ENCODE assay signal across 11 cellular contexts in genomic region chrX:41512394-41512793, GRCh38.
DNase-seq lines count a peak whose midpoint lies in the region; ATAC-seq, FAIRE-seq and TF ChIP-seq lines count a peak whose summit lies in the region.
"Had no signal": no experiment of that assay in that cellular context is flagged by ENCODE, and none has a peak within 500 bp of the region (broad histone marks: within the 10 kb centered on the region; RNA-seq: fewer than 3 reads in every experiment).

No MANE protein-coding gene starts in this region.

- no peaks in the 10 kb centered on the region for H3K4me1 ChIP-seq in adrenal gland (replicated peaks in 1 of 2)
- H3K4me1 ChIP-seq in PC-9 (replicated peaks; ENCODE audit: insufficient read depth) = no peaks in the 10 kb centered on the region
- H3K4me1 ChIP-seq: BLaER1, colonic mucosa had no signal

- DNase-seq in GM12891 (ENCODE audit: insufficient read length, low spot score) = peak; percentile 14
- DNase-seq in T-cell = no peak
- no peak for DNase-seq in HEK293T (ENCODE audit: extremely low spot score)
- DNase-seq in CD4-positive, alpha-beta T cell = no peak
- no peak for DNase-seq in adrenal gland
- DNase-seq in PC-9 = no peak
- DNase-seq: colonic mucosa, nephron progenitor cell had no signal

- H3K4me3 ChIP-seq in adrenal gland = no peak overlapping the region
- H3K4me3 ChIP-seq in PC-9 = no peak overlapping the region
- H3K4me3 ChIP-seq: BLaER1, colonic mucosa had no signal

- H3K27ac ChIP-seq in CD4-positive, alpha-beta T cell (ENCODE audit: low read depth, low read length) = no peak overlapping the region
- H3K27ac ChIP-seq in adrenal gland (no peak overlapping the region), PC-9 (no peak overlapping the region)
- H3K27ac ChIP-seq: BLaER1, colonic mucosa had no signal

- TF ChIP-seq CTCF in CD4-positive, alpha-beta T cell (IDR thresholded peaks at IDR 0.05) = no peak
- TF ChIP-seq CTCF in adrenal gland (IDR thresholded peaks at IDR 0.05) (no peak), PC-9 (conservative IDR thresholded peaks at IDR 0.05) (no peak)

- intact Hi-C loops in CD4-positive, alpha-beta T cell (cut with DNase I, micrococcal nuclease) = no loop called here
- intact Hi-C loops in adrenal gland (cut with DNase I) = no loop called here
- intact Hi-C loops in PC-9 (cut with micrococcal nuclease; ENCODE audit: unreplicated experiment) = no loop called here

- H3K4me1 Mint-ChIP-seq in T-cell = peaks cover 9 to 22% (median 12%) of the 10 kb centered on the region in 3 donors
- H3K4me1 Mint-ChIP-seq in CD4-positive, alpha-beta T cell (ENCODE audit: low read depth) = peaks cover 18% of the 10 kb centered on the region

- no peaks in the 10 kb centered on the region for H3K79me2 ChIP-seq in PC-9 (ENCODE audit: low read depth)

- no peaks in the 10 kb centered on the region for H3K9me2 ChIP-seq in PC-9 (ENCODE audit: insufficient read depth)

- no peaks in the 10 kb centered on the region for H3K9me3 ChIP-seq in CD4-positive, alpha-beta T cell (ENCODE audit: control insufficient read depth, low read length)
- H3K9me3 ChIP-seq in adrenal gland (replicated peaks in 1 of 3) (no peaks in the 10 kb centered on the region), PC-9 (ENCODE audit: insufficient read depth, low read depth) (no peaks in the 10 kb centered on the region)
- H3K9me3 ChIP-seq: BLaER1, colonic mucosa had no signal

- H3K9me3 Mint-ChIP-seq in T-cell = no peaks in the 10 kb centered on the region
- H3K9me3 Mint-ChIP-seq in CD4-positive, alpha-beta T cell = no peaks in the 10 kb centered on the region

- H3K27ac Mint-ChIP-seq in T-cell = peak overlapping the region; percentile 49 to 71
- no peak overlapping the region for H3K27ac Mint-ChIP-seq in CD4-positive, alpha-beta T cell
- H3K27ac Mint-ChIP-seq: nephron progenitor cell had no signal

- no peak overlapping the region for H3K4me2 ChIP-seq in PC-9
- H3K4me2 ChIP-seq: BLaER1 had no signal

- POLR2A ChIA-PET in T-cell (lab: Charles Lee) = no interaction called here
- POLR2A ChIA-PET in HEK293T (lab: Yijun Ruan, JAX) = no interaction called here
- POLR2A ChIA-PET in CD4-positive, alpha-beta T cell (lab: Charles Lee) = no interaction called here
- POLR2A ChIA-PET in PC-9 (lab: Charles Lee; ENCODE audit: unreplicated experiment) = no interaction called here

- H3K36me3 Mint-ChIP-seq in T-cell = no peaks in the 10 kb centered on the region
- no peaks in the 10 kb centered on the region for H3K36me3 Mint-ChIP-seq in CD4-positive, alpha-beta T cell (ENCODE audit: low read depth)

- no peaks in the 10 kb centered on the region for H3F3A ChIP-seq in PC-9 (ENCODE audit: insufficient read depth, low read depth)

- CTCF ChIA-PET in T-cell (lab: Charles Lee) (no interaction called here), HEK293T (lab: Yijun Ruan, JAX) (no interaction called here), PC-9 (lab: Charles Lee) (no interaction called here)
- CTCF ChIA-PET in CD4-positive, alpha-beta T cell (lab: Charles Lee) = no interaction called here

- H3K27me3 Mint-ChIP-seq in T-cell = peaks cover 0 to 3% of the 10 kb centered on the region in 2 donors
- H3K27me3 Mint-ChIP-seq in CD4-positive, alpha-beta T cell = no peaks in the 10 kb centered on the region

- H4K20me1 ChIP-seq in PC-9 (ENCODE audit: insufficient read depth) = no peaks in the 10 kb centered on the region

- TF ChIP-seq POLR2A in GM12891 (IDR thresholded peaks at IDR 0.05; ENCODE audit: low read depth, low read length) (no peak), adrenal gland (IDR thresholded peaks at IDR 0.05) (no peak)

- no peak overlapping the region for H2AFZ ChIP-seq in PC-9

- peak; percentile 62 for FAIRE-seq in GM12891 (lab: Jason Lieb, UNC)

- ATAC-seq in GM19438 (IDR thresholded peaks at IDR 0.05; ENCODE audit: low read depth, unreplicated experiment) = peak; percentile 99
- ATAC-seq in HG02981 (IDR thresholded peaks at IDR 0.05; ENCODE audit: unreplicated experiment) = peak; percentile 89
- ATAC-seq in T-cell (replicated peaks in 1 of 4) = peak in 1 of 4 experiments; percentile 42
- no peak for ATAC-seq in CD4-positive, alpha-beta T cell (ENCODE audit: poor library complexity)

- no TSS peak for BruUV-seq in PC-9 (replicated peaks; lab: Mats Ljungman, UMichigan)

- H3K4me3 Mint-ChIP-seq in T-cell = no peak overlapping the region
- no peak overlapping the region for H3K4me3 Mint-ChIP-seq in CD4-positive, alpha-beta T cell
- H3K4me3 Mint-ChIP-seq: nephron progenitor cell had no signal

- H3K27me3 ChIP-seq in CD4-positive, alpha-beta T cell (ENCODE audit: control insufficient read depth, insufficient read depth, low read length) = no peaks in the 10 kb centered on the region
- peaks cover under 1% of the 10 kb centered on the region for H3K27me3 ChIP-seq in adrenal gland
- no peaks in the 10 kb centered on the region for H3K27me3 ChIP-seq in PC-9 (ENCODE audit: insufficient read depth, low read depth)
- H3K27me3 ChIP-seq: colonic mucosa had no signal

- H3K36me3 ChIP-seq in adrenal gland (replicated peaks in 1 of 2) = no peaks in the 10 kb centered on the region
- no peaks in the 10 kb centered on the region for H3K36me3 ChIP-seq in PC-9 (ENCODE audit: low read depth)
- H3K36me3 ChIP-seq: BLaER1, colonic mucosa had no signal

- WGBS in adrenal gland, 4 donors = 74 to 96% (median 83%) methylated on average over 4 of the region's 4 CpGs

TF ChIP-seq in GM12891, 5 proteins besides CTCF, POLR2A, EP300 and RAD21:
- TF ChIP-seq TAF1 (IDR thresholded peaks at IDR 0.05; ENCODE audit: low read depth, low read length) = no peak
- TF ChIP-seq SPI1 (IDR thresholded peaks at IDR 0.05; ENCODE audit: low read depth, low read length) = no peak
- peak; percentile 76; the same call in 1 of the 2 replicates for TF ChIP-seq POU2F2 (IDR thresholded peaks at IDR 0.05; ENCODE audit: low read depth, low read length)
- no peak for TF ChIP-seq POLR2AphosphoS5 (IDR thresholded peaks at IDR 0.05; ENCODE audit: low read depth, low read length)
- TF ChIP-seq PAX5 (IDR thresholded peaks at IDR 0.05; ENCODE audit: insufficient read depth, low read length, severe bottlenecking) = no peak

TF ChIP-seq in HEK293T, 16 proteins besides CTCF, POLR2A, EP300 and RAD21:
- no peak for TF ChIP-seq ZNF384 (IDR thresholded peaks at IDR 0.05)
- TF ChIP-seq PKNOX1 (IDR thresholded peaks at IDR 0.05) = no peak
- TF ChIP-seq SP1 (IDR thresholded peaks at IDR 0.05) = no peak
- TF ChIP-seq TARDBP (IDR thresholded peaks at IDR 0.05) = no peak
TF ChIP-seq in HEK293T: peak in this region for 0.
